In genomic region chr19:28694812-28695211, GRCh38 we compare ENCODE assay signal across 12 cellular contexts.
"Had no signal": no experiment of that assay in that cellular context is flagged by ENCODE, and none has a peak within 500 bp of the region (broad histone marks: within the 10 kb centered on the region; RNA-seq: fewer than 3 reads in every experiment).

No MANE protein-coding gene starts in this region.

- DNase-seq: activated CD4-positive, alpha-beta T cell treated with anti-CD3 and anti-CD28 coated beads, Interleukin-2, amount 50 U/mL, for 48 hours; activated naive CD4-positive, alpha-beta T cell treated with anti-CD3 and anti-CD28 coated beads for 36 hours; activated naive CD8-positive, alpha-beta T cell treated with anti-CD3 and anti-CD28 coated beads, Interleukin-2, amount 50 U/mL, for 24 hours; colonic mucosa; head of caudate nucleus; left colon; naive B cell; pancreas; T-helper 1 cell; thyroid gland had no signal

- FAIRE-seq: pancreas had no signal

- ATAC-seq: activated naive CD8-positive, alpha-beta T cell treated with anti-CD3 and anti-CD28 coated beads, Interleukin-2, amount 50 U/mL, for 24 hours; activated T-helper 17 cell treated with anti-CD3 and anti-CD28 coated beads, Interleukin-2, amount 50 U/mL, for 72 hours; left colon; pancreas; stimulated activated memory B cell treated with anti-CD40 and anti-IgM and Interleukin-4, amounts not matched to agents 10 μg/mL and 1 μg/mL and 100 μg/mL, for 72 hours had no signal
